Comparison of ENCODE assay signal across 8 cellular contexts in genomic region chr2:48620604-48621003, GRCh38. TPM values are rescaled to one million over a fixed set of nuclear protein-coding genes. Genes with fewer than 3 reads are reported as not detected.
"Had no signal": no experiment of that assay in that cellular context is flagged by ENCODE, and none has a peak within 500 bp of the region (broad histone marks: within the 10 kb centered on the region; RNA-seq: fewer than 3 reads in every experiment).

No MANE protein-coding gene starts in this region.

- DNase-seq: GDM1, GF-D8 had no signal

- FAIRE-seq: G401.6, GM12878, GM12891, GM12892, GM18507, GM19239 had no signal

- ATAC-seq: GM12878 had no signal

- H3K4me3 ChIP-seq: GM12878 had no signal

RNA-seq across cellular contexts. Expression of gene GTF2A1L, which starts 2.9 kb away (rescaled TPM):
- polyA plus RNA-seq: GM12878 had no signal
